8 cellular contexts compared by ENCODE assay signal in the genomic region with DNA sequence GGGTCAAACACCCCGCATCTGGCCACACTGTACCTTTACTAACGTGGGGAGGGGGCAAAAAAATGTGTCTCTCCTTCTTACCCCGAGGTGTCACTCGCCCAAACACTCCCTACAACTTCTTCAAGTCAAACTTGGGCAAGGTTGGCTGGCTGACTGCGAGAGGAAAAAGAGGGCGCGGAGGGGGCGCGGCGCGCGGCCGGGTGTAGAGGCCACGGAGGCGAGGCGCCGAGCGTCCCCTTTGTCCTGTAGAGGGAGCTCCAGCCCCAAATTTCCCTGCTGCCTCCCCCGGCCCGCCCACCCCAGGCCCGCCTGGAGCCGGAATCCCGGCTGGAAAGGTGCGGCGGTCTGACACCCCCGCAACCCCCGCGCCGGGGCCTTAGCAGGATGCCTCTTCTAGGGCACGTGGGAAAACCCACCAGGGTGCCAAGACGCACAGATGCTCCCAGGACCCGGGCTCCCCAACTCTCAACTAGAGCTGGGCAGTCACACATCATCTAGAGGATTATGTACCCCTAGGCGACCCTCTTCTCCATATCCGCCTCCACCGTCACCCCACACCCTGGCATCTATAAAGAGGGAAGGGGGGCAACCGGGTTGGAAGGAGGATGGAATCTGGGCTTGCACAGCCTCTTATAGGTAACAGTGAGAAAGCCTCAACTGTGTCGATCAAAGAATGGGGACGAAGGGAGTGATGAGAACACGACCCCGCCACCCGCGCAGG. TPM values are rescaled to one million over a fixed set of nuclear protein-coding genes. Genes with fewer than 3 reads are reported as not detected.
DNase-seq lines count a peak whose midpoint lies in the region; ATAC-seq and TF ChIP-seq lines count a peak whose summit lies in the region.

No MANE protein-coding gene starts in this region.

- POLR2A ChIA-PET in GM10248 (lab: Yijun Ruan, JAX) = no interaction called here

- H3K4me1 ChIP-seq in ovary (ENCODE audit: insufficient read depth) = peaks cover 1% of the 10 kb centered on the region
- H3K4me1 ChIP-seq in effector memory CD4-positive, alpha-beta T cell (ENCODE audit: control insufficient read depth, insufficient read depth, low read length, poor library complexity, severe bottlenecking) = peaks cover 13% of the 10 kb centered on the region

- peaks cover 3% of the 10 kb centered on the region for H3K27me3 ChIP-seq in ovary
- H3K27me3 ChIP-seq in effector memory CD4-positive, alpha-beta T cell (replicated peaks; ENCODE audit: control insufficient read depth, insufficient read depth, low read length, poor library complexity, severe bottlenecking) = peaks cover 14% of the 10 kb centered on the region

- H3K36me3 ChIP-seq in ovary = no peaks in the 10 kb centered on the region
- no peaks in the 10 kb centered on the region for H3K36me3 ChIP-seq in effector memory CD4-positive, alpha-beta T cell (ENCODE audit: control insufficient read depth, insufficient read depth, low read length)

- TF ChIP-seq EP300 in ovary (IDR thresholded peaks at IDR 0.05) = no peak

- peak; percentile 62 for DNase-seq in GM10248 (ENCODE audit: extremely low spot score)
- DNase-seq in NOMO-1 (lab: John Stamatoyannopoulos, UW; ENCODE audit: unreplicated experiment in 2 of 2) = peak; percentile 36 to 63
- DNase-seq in fibroblast of mammary gland (ENCODE audit: low read depth) = peak; percentile 29
- DNase-seq in ovary = peak in 3 of 5 donors; percentile 16 to 60 (median 35)
- no peak for DNase-seq in effector memory CD4-positive, alpha-beta T cell
- DNase-seq in stimulated activated CD4-positive, alpha-beta T cell treated with anti-CD3 and anti-CD28 coated beads, Interleukin-4, amount 100 ng/mL, for 1 hour = no peak
- no peak for DNase-seq in omental fat pad (ENCODE audit: low spot score)

- CTCF ChIA-PET in GM10248 (lab: Yijun Ruan, JAX) = interaction anchor here (0.7 to 1.7 kb wide), 3 partner anchors 10 to 29 kb away, joined by 3 to 9 read pairs (median 4); no protein-coding TSS in a partner anchor

- TF ChIP-seq CTCF in GM10248 (IDR thresholded peaks at IDR 0.05; ENCODE audit: control extremely low read depth, extremely low read depth, low read depth, missing control alignments) (peak; percentile 45), fibroblast of mammary gland (conservative IDR thresholded peaks at IDR 0.05; ENCODE audit: control insufficient read depth, insufficient read depth, low read depth, low read length) (peak; percentile 38), ovary (IDR thresholded peaks at IDR 0.05) (no peak), omental fat pad (IDR thresholded peaks at IDR 0.05) (no peak)

- H3K9me3 ChIP-seq in ovary = no peaks in the 10 kb centered on the region
- no peaks in the 10 kb centered on the region for H3K9me3 ChIP-seq in effector memory CD4-positive, alpha-beta T cell (ENCODE audit: control insufficient read depth, low read length)

- ATAC-seq in omental fat pad (ENCODE audit: low FRiP score) = no peak
- no peak for ATAC-seq in HG03159 (IDR thresholded peaks at IDR 0.05; ENCODE audit: unreplicated experiment)

- intact Hi-C loops in ovary (cut with DNase I) = loop anchor here in 1 of 4 donors (10.0 kb wide), 1 partner anchor 652 kb away; a partner anchor contains a TSS

- TF ChIP-seq POLR2A in ovary (IDR thresholded peaks at IDR 0.05) = no peak

- WGBS in ovary, 3 donors = 8 to 13% (median 8%) methylated on average over 38 to 42 of the region's 42 CpGs

- H3K4me3 ChIP-seq in fibroblast of mammary gland (ENCODE audit: control insufficient read depth, low read depth, low read length) (no peak overlapping the region), ovary (no peak overlapping the region)
- H3K4me3 ChIP-seq in effector memory CD4-positive, alpha-beta T cell (ENCODE audit: insufficient read depth, low read depth, low read length, poor library complexity, severe bottlenecking) = no peak overlapping the region

- no peak overlapping the region for H3K27ac ChIP-seq in ovary
- no peak overlapping the region for H3K27ac ChIP-seq in effector memory CD4-positive, alpha-beta T cell (ENCODE audit: insufficient read depth, low read length, poor library complexity, severe bottlenecking)

RNA-seq across cellular contexts. Expression of a gene that starts 4.2 kb away (rescaled TPM):
- total RNA-seq in ovary (10 to 100 TPM in 1 of 7 donors, 1 to 10 TPM in 4, under 1 TPM in 2; 0.47 to 18.6 (median 1.8) TPM), omental fat pad (1 to 10 TPM in 1 of 4 donors, under 1 TPM in 3; 0.37 to 8.2 (median 0.68) TPM)
- 1 to 10 TPM in 1 of 2 donors, under 1 TPM in 1; 0.73 to 6.3 TPM for polyA plus RNA-seq in ovary

Comparison
In these comparisons a context has a peak if more than half of its experiments do, and no peak if none do; other contexts are left out.
1. DNase-seq: peak in GM10248 (single experiment), NOMO-1 (2 of 2), fibroblast of mammary gland (single experiment) and ovary (3 of 5); none in effector memory CD4-positive, alpha-beta T cell (0 of 3), stimulated activated CD4-positive, alpha-beta T cell treated with anti-CD3 and anti-CD28 coated beads, Interleukin-4, amount 100 ng/mL, for 1 hour (single experiment) and omental fat pad (single experiment).
2. CTCF ChIP-seq: peak in GM10248 (single experiment) and fibroblast of mammary gland (single experiment); none in ovary (0 of 3) and omental fat pad (0 of 3).